Comparison of ENCODE assay signal across 9 cellular contexts in the genomic region with DNA sequence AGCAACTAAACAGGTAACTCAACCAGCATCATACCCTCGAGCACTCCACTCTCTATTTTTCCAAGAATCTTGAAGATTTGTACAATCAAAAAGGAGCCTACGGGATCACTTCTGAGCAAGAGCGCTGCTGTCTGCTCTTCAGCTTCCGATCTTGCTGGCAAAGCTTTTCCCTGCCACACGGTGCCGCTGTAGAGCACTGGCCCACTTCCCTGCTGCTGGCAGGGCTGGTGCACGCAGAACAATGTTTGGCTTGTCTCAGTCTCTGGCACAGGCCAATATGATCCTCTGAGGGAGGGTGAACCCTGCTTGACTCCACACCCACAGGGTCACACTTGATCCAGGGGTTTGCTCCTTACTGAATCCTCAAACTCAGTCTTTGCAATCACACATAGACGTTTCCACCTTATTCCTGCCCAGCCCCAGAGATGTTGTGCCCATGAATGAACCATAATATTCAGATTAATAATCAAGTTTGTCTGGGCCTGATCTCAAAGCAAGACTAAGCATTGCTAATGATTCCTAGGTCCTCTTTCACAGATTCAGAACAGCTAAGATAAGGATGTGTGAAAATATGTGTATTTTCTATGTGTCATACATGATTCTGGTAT.
A peak's percentile ranks its signal among the peaks of the same experiment; 100 is the strongest.
DNase-seq lines count a peak whose midpoint lies in the region; ATAC-seq and TF ChIP-seq lines count a peak whose summit lies in the region.
"Had no signal": no experiment of that assay in that cellular context is flagged by ENCODE, and none has a peak within 500 bp of the region (broad histone marks: within the 10 kb centered on the region; RNA-seq: fewer than 3 reads in every experiment).

No MANE protein-coding gene starts in this region.

- no peak for DNase-seq in AG09319 (ENCODE audit: extremely low read depth, low read depth)
- peak; percentile 78 for DNase-seq in NCI-H69 (lab: John Stamatoyannopoulos, UW)
- DNase-seq in activated naive CD4-positive, alpha-beta T cell treated with anti-CD3 and anti-CD28 coated beads, Interleukin-2, amount 50 U/mL, for 16 hours, result peak; percentile 16
- peak; percentile 76 to 88 (median 81) for DNase-seq in heart left ventricle
- DNase-seq in putamen (ENCODE audit: low spot score), result peak; percentile 89
- no peak for DNase-seq in kidney glomerular epithelial cell (lab: John Stamatoyannopoulos, UW)

- ATAC-seq in GM18519 (IDR thresholded peaks at IDR 0.05; ENCODE audit: low FRiP score, unreplicated experiment) (peak; percentile 93), HG02973 (IDR thresholded peaks at IDR 0.05; ENCODE audit: unreplicated experiment) (peak; percentile 78), heart left ventricle (peak; percentile 85 to 93 (median 88))
- ATAC-seq: naive thymus-derived CD8-positive, alpha-beta T cell had no signal

- peaks cover 0 to 5% (median 0%) of the 10 kb centered on the region in 12 donors for H3K9me3 ChIP-seq in heart left ventricle

- H3K27ac ChIP-seq in heart left ventricle, result peak overlapping the region in 3 of 12 donors; percentile 17 to 55 (median 52)

- no peaks in the 10 kb centered on the region for H3K36me3 ChIP-seq in heart left ventricle

- TF ChIP-seq POLR2A in heart left ventricle (IDR thresholded peaks at IDR 0.05), result no peak

- intact Hi-C loops in heart left ventricle (cut with DNase I), result loop anchor here (2.0 to 10.0 kb wide), 12 partner anchors 47 to 795 kb away; no protein-coding TSS in a partner anchor

- H3K4me3 ChIP-seq in heart left ventricle, result no peak overlapping the region

- 20 to 35% (median 27%) methylated on average over 8 of the region's 8 CpGs for WGBS in heart left ventricle, 4 donors

- H3K27me3 ChIP-seq in heart left ventricle, result no peaks in the 10 kb centered on the region

- peak; percentile 88 for TF ChIP-seq CTCF in AG09319 (IDR thresholded peaks at IDR 0.05; ENCODE audit: low read depth, low read length)
- TF ChIP-seq CTCF in heart left ventricle (IDR thresholded peaks at IDR 0.05), result peak; percentile 85 to 96 (median 88)

- peaks cover 0 to 53% (median 45%) of the 10 kb centered on the region in 12 donors for H3K4me1 ChIP-seq in heart left ventricle

Comparison
In these comparisons a context has a peak if more than half of its experiments do, and no peak if none do; other contexts are left out.
1. DNase-seq: peak in NCI-H69 (single experiment), activated naive CD4-positive, alpha-beta T cell treated with anti-CD3 and anti-CD28 coated beads, Interleukin-2, amount 50 U/mL, for 16 hours (single experiment), heart left ventricle (5 of 5) and putamen (single experiment); none in AG09319 (single experiment) and kidney glomerular epithelial cell (single experiment).
2. Peak in every context shown above with its lines, with median percentiles within 50 percentile points of each other: ATAC-seq.